Comparison of ENCODE assay signal across 13 cellular contexts in genomic region chr15:78035861-78036476, GRCh38. TPM values are rescaled to one million over a fixed set of nuclear protein-coding genes. Genes with fewer than 3 reads are reported as not detected.
DNase-seq lines count a peak whose midpoint lies in the region; ATAC-seq and TF ChIP-seq lines count a peak whose summit lies in the region.
"Had no signal": no experiment of that assay in that cellular context is flagged by ENCODE, and none has a peak within 500 bp of the region (broad histone marks: within the 10 kb centered on the region; RNA-seq: fewer than 3 reads in every experiment).

No MANE protein-coding gene starts in this region.

- H3K4me1 ChIP-seq in BLaER1 treated with 17β-estradiol and CSF1 and Interleukin-3, amounts not matched to agents 10 nM and 100 nM = peaks cover 84 to 98% (median 92%) of the 10 kb centered on the region in 10 experiments
- H3K4me1 ChIP-seq in KMS-11 (ENCODE audit: low read depth, poor library complexity, severe bottlenecking) (peaks cover 67% of the 10 kb centered on the region), body of pancreas (peaks cover 34% of the 10 kb centered on the region)

- H3K27ac Mint-ChIP-seq in natural killer cell (peak overlapping the region; percentile 92 to 96), mesothelial cell of epicardium (no peak overlapping the region)

- H3K36me3 ChIP-seq in BLaER1 treated with 17β-estradiol and CSF1 and Interleukin-3, amounts not matched to agents 10 nM and 100 nM = peaks cover 5 to 28% (median 15%) of the 10 kb centered on the region in 11 experiments; a peak in 17 of 22 replicates
- H3K36me3 ChIP-seq in KMS-11 (ENCODE audit: insufficient read depth) = no peaks in the 10 kb centered on the region
- no peaks in the 10 kb centered on the region for H3K36me3 ChIP-seq in body of pancreas (replicated peaks in 1 of 2; ENCODE audit: insufficient read depth in 1 of 2, low read depth in 2 of 2)

- H4K20me1 ChIP-seq in BLaER1 treated with 17β-estradiol and CSF1 and Interleukin-3, amounts not matched to agents 10 nM and 100 nM = peaks cover 0 to 74% (median 0%) of the 10 kb centered on the region in 11 experiments; a peak in 6 of 22 replicates
- no peaks in the 10 kb centered on the region for H4K20me1 ChIP-seq in KMS-11 (ENCODE audit: insufficient read depth)

- H3K9me3 Mint-ChIP-seq in natural killer cell (no peaks in the 10 kb centered on the region), mesothelial cell of epicardium (no peaks in the 10 kb centered on the region)

- H3K4me3 Mint-ChIP-seq in natural killer cell = peak overlapping the region; percentile 79
- H3K4me3 Mint-ChIP-seq in mesothelial cell of epicardium = no peak overlapping the region

- no peaks in the 10 kb centered on the region for H3K27me3 ChIP-seq in BLaER1 treated with 17β-estradiol and CSF1 and Interleukin-3, amounts not matched to agents 10 nM and 100 nM
- no peaks in the 10 kb centered on the region for H3K27me3 ChIP-seq in KMS-11 (ENCODE audit: insufficient read depth, low read depth)
- no peaks in the 10 kb centered on the region for H3K27me3 ChIP-seq in body of pancreas
- H3K27me3 ChIP-seq: testis had no signal

- intact Hi-C loops in body of pancreas (cut with DNase I) (no loop called here), natural killer cell (cut with micrococcal nuclease) (loop anchor here (1.0 to 2.0 kb wide), 3 partner anchors 8 to 33 kb away; no protein-coding TSS in a partner anchor)

- peak overlapping the region; percentile 62 to 89 (median 80) for H3K4me2 ChIP-seq in BLaER1 treated with 17β-estradiol and CSF1 and Interleukin-3, amounts not matched to agents 10 nM and 100 nM
- H3K4me2 ChIP-seq in KMS-11 = peak overlapping the region; percentile 93

- no peak overlapping the region for H3K4me3 ChIP-seq in BLaER1 treated with 17β-estradiol and CSF1 and Interleukin-3, amounts not matched to agents 10 nM and 100 nM
- H3K4me3 ChIP-seq in KMS-11 (IDR thresholded peaks at IDR 0.05; ENCODE audit: insufficient read depth, low read depth, low read length) (no peak overlapping the region), body of pancreas (no peak overlapping the region)
- H3K4me3 ChIP-seq: GM12878, mucosa of descending colon, testis had no signal

- WGBS in body of pancreas, 2 donors = 67 to 73% methylated on average over 6 of the region's 6 CpGs

- DNase-seq in body of pancreas (no peak), natural killer cell (no peak), kidney glomerular epithelial cell (lab: John Stamatoyannopoulos, UW) (no peak), mesothelial cell of epicardium (ENCODE audit: low spot score in 2 of 2, unreplicated experiment in 2 of 2) (no peak), NCI-H446 treated with DMSO at 0.1 percent for 48 hours (lab: John Stamatoyannopoulos, UW) (no peak)
- no peak for DNase-seq in effector CD8-positive, alpha-beta T cell (lab: John Stamatoyannopoulos, UW)
- DNase-seq: mucosa of descending colon, NCI-H2029, Right ventricle myocardium superior had no signal

- no peaks in the 10 kb centered on the region for H3K9me3 ChIP-seq in BLaER1 treated with 17β-estradiol and CSF1 and Interleukin-3, amounts not matched to agents 10 nM and 100 nM (replicated peaks in 1 of 11)
- H3K9me3 ChIP-seq in body of pancreas = no peaks in the 10 kb centered on the region
- H3K9me3 ChIP-seq: mucosa of descending colon, testis had no signal

- TF ChIP-seq CTCF in KMS-11 (conservative IDR thresholded peaks at IDR 0.05; ENCODE audit: low read depth, low read length) = no peak
- no peak for TF ChIP-seq CTCF in body of pancreas (IDR thresholded peaks at IDR 0.05)
- TF ChIP-seq CTCF in natural killer cell (IDR thresholded peaks at IDR 0.05) = no peak
- TF ChIP-seq CTCF in mesothelial cell of epicardium (IDR thresholded peaks at IDR 0.05; ENCODE audit: unreplicated experiment) = no peak

- H3K27me3 Mint-ChIP-seq in natural killer cell (ENCODE audit: low read depth in 2 of 2) (no peaks in the 10 kb centered on the region), mesothelial cell of epicardium (ENCODE audit: low read depth) (no peaks in the 10 kb centered on the region)

- peak overlapping the region in 4 of 11 experiments; percentile 41 to 59 (median 54); a peak in 4 of 22 replicates for H3K9ac ChIP-seq in BLaER1 treated with 17β-estradiol and CSF1 and Interleukin-3, amounts not matched to agents 10 nM and 100 nM
- no peak overlapping the region for H3K9ac ChIP-seq in KMS-11

- ATAC-seq in body of pancreas (no peak), natural killer cell (no peak)

- no peak overlapping the region for H2AFZ ChIP-seq in KMS-11 (ENCODE audit: low read depth)

- TF ChIP-seq POLR2A in body of pancreas (IDR thresholded peaks at IDR 0.05) = no peak

- peak overlapping the region in 7 of 11 experiments; percentile 51 to 69 (median 55); a peak in 12 of 22 replicates for H3K27ac ChIP-seq in BLaER1 treated with 17β-estradiol and CSF1 and Interleukin-3, amounts not matched to agents 10 nM and 100 nM
- peak overlapping the region; percentile 67; the same call in 1 of the 2 replicates for H3K27ac ChIP-seq in KMS-11
- H3K27ac ChIP-seq in body of pancreas = peak overlapping the region; percentile 57 to 74 (median 64)

- H3K36me3 Mint-ChIP-seq in natural killer cell (no peaks in the 10 kb centered on the region), mesothelial cell of epicardium (peaks cover 7% of the 10 kb centered on the region)

- peaks cover 61 to 84% of the 10 kb centered on the region in 2 donors for H3K4me1 Mint-ChIP-seq in natural killer cell
- H3K4me1 Mint-ChIP-seq in mesothelial cell of epicardium = peaks cover 15% of the 10 kb centered on the region

- no peaks in the 10 kb centered on the region for H3K79me2 ChIP-seq in KMS-11 (ENCODE audit: insufficient read depth, low read depth)

RNA-seq across cellular contexts. Expression of gene TBC1D2B, which starts 41.5 kb away (rescaled TPM):
- total RNA-seq in body of pancreas = 10 to 100 TPM; 35.6 to 42.3 TPM
- total RNA-seq in natural killer cell = 10 to 100 TPM; 54.0 to 83.5 (median 56.7) TPM
- total RNA-seq in mesothelial cell of epicardium = 33.8 to 39.8 TPM (median 38.5 TPM) in 3 replicates

RNA-seq across cellular contexts. Expression of gene SH2D7, which starts 56.4 kb away (rescaled TPM):
- not detected for total RNA-seq in body of pancreas
- not detected for total RNA-seq in natural killer cell
- total RNA-seq in mesothelial cell of epicardium = not detected in 3 replicates
- total RNA-seq: Right ventricle myocardium superior had no signal
